In the genomic region with DNA sequence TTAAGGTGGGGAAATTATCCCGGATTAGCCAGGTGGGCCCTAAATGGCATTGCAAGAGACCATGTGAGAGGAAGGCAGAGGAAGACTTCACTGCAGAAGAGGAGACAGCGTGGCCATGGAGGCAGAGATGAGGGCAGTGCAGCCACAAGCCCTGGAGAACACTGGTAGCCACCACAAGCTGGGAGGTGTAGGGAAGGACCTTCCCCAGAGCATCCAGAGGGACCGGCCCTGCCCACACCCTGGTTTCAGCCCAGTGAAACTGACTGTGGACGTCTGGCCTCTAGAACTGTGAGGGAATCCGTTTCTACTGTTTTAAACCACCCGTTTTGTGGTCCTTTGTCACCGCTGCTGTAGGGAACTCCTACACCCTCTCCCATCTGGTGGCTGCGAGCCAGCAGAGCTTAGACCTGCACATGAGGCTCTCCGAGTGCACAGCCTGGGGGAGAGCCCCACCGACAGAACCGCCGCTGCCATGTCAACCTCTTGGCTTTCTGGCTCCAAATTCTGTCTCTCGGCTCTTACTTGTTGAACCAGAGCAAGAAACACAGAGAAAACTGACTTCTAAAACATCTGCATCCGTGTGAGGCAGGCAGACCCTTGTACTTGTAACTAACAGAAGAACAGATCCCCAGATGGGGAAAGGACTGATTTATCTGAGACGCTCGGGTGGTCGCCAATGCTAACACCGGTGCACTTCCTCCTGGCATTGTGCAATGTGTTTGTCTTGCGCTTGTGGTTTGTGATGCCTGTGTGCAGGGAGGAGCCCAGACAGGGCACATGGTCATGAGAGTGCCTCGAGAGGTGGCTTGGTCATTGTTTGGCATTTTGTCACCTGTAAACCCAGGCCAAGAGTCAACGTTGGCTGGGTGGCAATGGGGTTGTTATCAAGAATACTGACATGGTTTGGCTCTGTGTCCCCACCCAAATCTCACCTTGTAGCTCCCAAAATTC, we compare ENCODE assay signal across 21 cellular contexts.
DNase-seq lines count a peak whose midpoint lies in the region; ATAC-seq and TF ChIP-seq lines count a peak whose summit lies in the region.
"Had no signal": no experiment of that assay in that cellular context is flagged by ENCODE, and none has a peak within 500 bp of the region (broad histone marks: within the 10 kb centered on the region; RNA-seq: fewer than 3 reads in every experiment).

No MANE protein-coding gene starts in this region.

- H3K27ac Mint-ChIP-seq in activated CD4-positive, alpha-beta memory T cell treated with anti-CD3 and anti-CD28 coated beads for 36 hours, result no peak overlapping the region
- H3K27ac Mint-ChIP-seq in activated CD4-positive, alpha-beta memory T cell treated with anti-CD3 and anti-CD28 coated beads, Interleukin-2, amount 10 ng/mL, durations not matched to agents 7 days and 5 days, result no peak overlapping the region
- H3K27ac Mint-ChIP-seq: activated CD4-positive, alpha-beta T cell treated with anti-CD3 and anti-CD28 coated beads for 36 hours; dendritic cell treated with granulocyte-macrophage colony-stimulating factor and Interleukin-4, amounts not matched to agents 40 ng/mL and 50 ng/mL, for 4 days had no signal

- H3K27me3 ChIP-seq in left lung (no peaks in the 10 kb centered on the region), upper lobe of left lung (no peaks in the 10 kb centered on the region), transverse colon (no peaks in the 10 kb centered on the region)

- in situ Hi-C loops in transverse colon (cut with MboI; ENCODE audit: low pct_ligation_motif_present in 1 of 4, low pct_unique_long_range_greater_than_20kb in 1 of 4, low sequenced_read_pairs in 3 of 4), result no loop called here

- H3K4me1 ChIP-seq in left lung, result peaks cover 0 to 3% of the 10 kb centered on the region in 2 donors
- peaks cover 5 to 39% (median 13%) of the 10 kb centered on the region in 4 donors for H3K4me1 ChIP-seq in upper lobe of left lung
- H3K4me1 ChIP-seq in transverse colon, result peaks cover 6 to 11% (median 10%) of the 10 kb centered on the region in 4 donors
- H3K4me1 ChIP-seq: A549 had no signal

- H3K4me1 Mint-ChIP-seq in activated CD4-positive, alpha-beta memory T cell treated with anti-CD3 and anti-CD28 coated beads for 36 hours (ENCODE audit: low read depth), result no peaks in the 10 kb centered on the region
- no peaks in the 10 kb centered on the region for H3K4me1 Mint-ChIP-seq in activated CD4-positive, alpha-beta memory T cell treated with anti-CD3 and anti-CD28 coated beads, Interleukin-2, amount 10 ng/mL, durations not matched to agents 7 days and 5 days
- H3K4me1 Mint-ChIP-seq: activated CD4-positive, alpha-beta T cell treated with anti-CD3 and anti-CD28 coated beads for 36 hours had no signal

- H3K4me3 ChIP-seq in left lung (no peak overlapping the region), upper lobe of left lung (no peak overlapping the region), transverse colon (no peak overlapping the region)
- H3K4me3 ChIP-seq: A549, esophagus squamous epithelium, sigmoid colon had no signal

- CTCF ChIA-PET in activated CD4-positive, alpha-beta memory T cell treated with anti-CD3 and anti-CD28 coated beads for 36 hours (lab: Charles Lee), result no interaction called here
- CTCF ChIA-PET in activated CD4-positive, alpha-beta memory T cell treated with anti-CD3 and anti-CD28 coated beads, Interleukin-2, amount 10 ng/mL, durations not matched to agents 7 days and 5 days (lab: Charles Lee), result no interaction called here

- no peaks in the 10 kb centered on the region for H3K36me3 ChIP-seq in left lung
- no peaks in the 10 kb centered on the region for H3K36me3 ChIP-seq in upper lobe of left lung
- H3K36me3 ChIP-seq in transverse colon, result no peaks in the 10 kb centered on the region
- H3K36me3 ChIP-seq: esophagus squamous epithelium, neutrophil, sigmoid colon had no signal

- POLR2A ChIA-PET in activated CD4-positive, alpha-beta memory T cell treated with anti-CD3 and anti-CD28 coated beads for 36 hours (lab: Charles Lee), result no interaction called here
- POLR2A ChIA-PET in activated CD4-positive, alpha-beta memory T cell treated with anti-CD3 and anti-CD28 coated beads, Interleukin-2, amount 10 ng/mL, durations not matched to agents 7 days and 5 days (lab: Charles Lee), result no interaction called here

- TF ChIP-seq POLR2A in upper lobe of left lung (IDR thresholded peaks at IDR 0.05) (no peak), transverse colon (IDR thresholded peaks at IDR 0.05) (no peak)

- H3K4me3 Mint-ChIP-seq in activated CD4-positive, alpha-beta memory T cell treated with anti-CD3 and anti-CD28 coated beads for 36 hours, result no peak overlapping the region
- H3K4me3 Mint-ChIP-seq in activated CD4-positive, alpha-beta memory T cell treated with anti-CD3 and anti-CD28 coated beads, Interleukin-2, amount 10 ng/mL, durations not matched to agents 7 days and 5 days, result no peak overlapping the region
- H3K4me3 Mint-ChIP-seq: activated CD4-positive, alpha-beta T cell treated with anti-CD3 and anti-CD28 coated beads for 36 hours; dendritic cell treated with granulocyte-macrophage colony-stimulating factor and Interleukin-4, amounts not matched to agents 40 ng/mL and 50 ng/mL, for 4 days had no signal

- no peak for TF ChIP-seq CTCF in left lung (IDR thresholded peaks at IDR 0.05)
- TF ChIP-seq CTCF in upper lobe of left lung (IDR thresholded peaks at IDR 0.05), result no peak
- TF ChIP-seq CTCF in transverse colon (IDR thresholded peaks at IDR 0.05), result no peak

- no peaks in the 10 kb centered on the region for H3K9me3 Mint-ChIP-seq in activated CD4-positive, alpha-beta memory T cell treated with anti-CD3 and anti-CD28 coated beads for 36 hours
- H3K9me3 Mint-ChIP-seq in activated CD4-positive, alpha-beta memory T cell treated with anti-CD3 and anti-CD28 coated beads, Interleukin-2, amount 10 ng/mL, durations not matched to agents 7 days and 5 days, result no peaks in the 10 kb centered on the region
- H3K9me3 Mint-ChIP-seq: dendritic cell treated with granulocyte-macrophage colony-stimulating factor and Interleukin-4, amounts not matched to agents 40 ng/mL and 50 ng/mL, for 4 days had no signal

- peak; percentile 7 for DNase-seq in activated CD4-positive, alpha-beta memory T cell treated with anti-CD3 and anti-CD28 coated beads for 36 hours
- DNase-seq in activated CD4-positive, alpha-beta memory T cell treated with anti-CD3 and anti-CD28 coated beads, Interleukin-2, amount 10 ng/mL, durations not matched to agents 7 days and 5 days, result no peak
- DNase-seq in RPMI8226, result peak; percentile 49
- peak in 1 of 2 donors; percentile 78 for DNase-seq in left lung
- peak in 1 of 2 donors; percentile 85 for DNase-seq in upper lobe of left lung
- no peak for DNase-seq in transverse colon
- no peak for DNase-seq in H4 (ENCODE audit: low spot score)
- DNase-seq: activated CD4-positive, alpha-beta T cell treated with anti-CD3 and anti-CD28 coated beads for 36 hours; activated naive CD4-positive, alpha-beta T cell treated with anti-CD3 and anti-CD28 coated beads, Interleukin-2, amount 50 U/mL, for 16 hours; esophagus squamous epithelium; Karpas-422; midbrain; NCI-H2081; NCI-H524 treated with DMSO at 0.1 percent for 48 hours; sigmoid colon; SK-N-SH; stimulated activated CD4-positive, alpha-beta T cell treated with anti-CD3 and anti-CD28 coated beads, Interleukin-1b, Interleukin-23, amount 100 ng/mL, for 48 hours had no signal

- WGBS in upper lobe of left lung, 2 donors, result 52% methylated on average over 14 to 21 of the region's 21 CpGs
- WGBS in transverse colon (ENCODE audit: low coverage in 1 of 2), 2 donors, result 56 to 79% methylated on average over 3 to 21 of the region's 21 CpGs

- H3K9me3 ChIP-seq in left lung, result no peaks in the 10 kb centered on the region
- no peaks in the 10 kb centered on the region for H3K9me3 ChIP-seq in upper lobe of left lung
- H3K9me3 ChIP-seq in transverse colon, result no peaks in the 10 kb centered on the region
- H3K9me3 ChIP-seq: A549, esophagus squamous epithelium, neutrophil, sigmoid colon, SK-N-SH had no signal

- intact Hi-C loops in activated CD4-positive, alpha-beta memory T cell treated with anti-CD3 and anti-CD28 coated beads for 36 hours (cut with micrococcal nuclease), result no loop called here
- intact Hi-C loops in left lung (cut with DNase I) (no loop called here), transverse colon (cut with DNase I; ENCODE audit: low total_unique reads) (no loop called here)

- peaks cover 5% of the 10 kb centered on the region for H3K27me3 Mint-ChIP-seq in activated CD4-positive, alpha-beta memory T cell treated with anti-CD3 and anti-CD28 coated beads for 36 hours
- H3K27me3 Mint-ChIP-seq in activated CD4-positive, alpha-beta memory T cell treated with anti-CD3 and anti-CD28 coated beads, Interleukin-2, amount 10 ng/mL, durations not matched to agents 7 days and 5 days, result peaks cover 2% of the 10 kb centered on the region

- H3K36me3 Mint-ChIP-seq in activated CD4-positive, alpha-beta memory T cell treated with anti-CD3 and anti-CD28 coated beads for 36 hours, result no peaks in the 10 kb centered on the region
- H3K36me3 Mint-ChIP-seq in activated CD4-positive, alpha-beta memory T cell treated with anti-CD3 and anti-CD28 coated beads, Interleukin-2, amount 10 ng/mL, durations not matched to agents 7 days and 5 days (ENCODE audit: low read depth), result no peaks in the 10 kb centered on the region

- H3K27ac ChIP-seq in left lung (peak overlapping the region; percentile 62 to 79), upper lobe of left lung (peak overlapping the region; percentile 34 to 73 (median 69)), transverse colon (no peak overlapping the region)
- H3K27ac ChIP-seq: A549, neutrophil, sigmoid colon had no signal

- TF ChIP-seq EP300 in upper lobe of left lung (IDR thresholded peaks at IDR 0.05) (peak in 2 of 4 donors; percentile 31 to 94), transverse colon (IDR thresholded peaks at IDR 0.05; ENCODE audit: low read depth) (no peak)

- ATAC-seq in left lung, result peak; percentile 76
- peak; percentile 40 to 79 for ATAC-seq in upper lobe of left lung (ENCODE audit: low FRiP score in 2 of 2)
- no peak for ATAC-seq in HG03469 (IDR thresholded peaks at IDR 0.05; ENCODE audit: unreplicated experiment)
- ATAC-seq: A549; activated CD4-positive, alpha-beta T cell treated with anti-CD3 and anti-CD28 coated beads for 36 hours had no signal

Comparison
In these comparisons a context has a peak if more than half of its experiments do, and no peak if none do; other contexts are left out.
1. DNase-seq: peak in activated CD4-positive, alpha-beta memory T cell treated with anti-CD3 and anti-CD28 coated beads for 36 hours (single experiment) and RPMI8226 (single experiment); none in activated CD4-positive, alpha-beta memory T cell treated with anti-CD3 and anti-CD28 coated beads, Interleukin-2, amount 10 ng/mL, durations not matched to agents 7 days and 5 days (single experiment), transverse colon (single experiment) and H4 (single experiment).
2. H3K27ac ChIP-seq: peak in left lung (2 of 2) and upper lobe of left lung (4 of 4); none in transverse colon (0 of 4).